ENCODE assay signal across 21 cellular contexts in the genomic region with DNA sequence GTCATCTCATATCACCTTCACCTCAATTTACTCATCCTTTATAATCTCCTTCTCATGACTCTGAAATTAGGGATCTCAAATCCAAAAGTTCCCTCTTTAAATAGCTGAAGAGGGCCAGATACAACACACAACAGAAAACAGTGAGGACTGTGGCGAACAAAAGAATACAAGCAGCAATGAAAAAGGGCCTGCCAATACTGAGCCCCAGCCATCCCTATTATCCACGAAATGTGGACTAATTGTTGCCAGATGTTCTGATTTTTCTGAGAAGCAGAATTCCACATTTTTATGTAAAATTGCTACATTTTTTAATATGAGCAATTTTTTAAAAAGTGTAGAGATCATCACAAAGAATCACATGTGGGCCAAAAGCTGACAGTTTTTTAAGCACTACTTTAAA.
DNase-seq lines count a peak whose midpoint lies in the region; TF ChIP-seq lines count a peak whose summit lies in the region.
"Had no signal": no experiment of that assay in that cellular context is flagged by ENCODE, and none has a peak within 500 bp of the region (broad histone marks: within the 10 kb centered on the region; RNA-seq: fewer than 3 reads in every experiment).

No MANE protein-coding gene starts in this region.

- no peaks in the 10 kb centered on the region for H4K20me1 ChIP-seq in MM.1S (ENCODE audit: insufficient read depth, low read length)

- no peak overlapping the region for H3K9ac ChIP-seq in MM.1S (ENCODE audit: low read length)

- H3K4me2 ChIP-seq in MM.1S (ENCODE audit: low read depth, low read length) = peak overlapping the region; percentile 44

- H2AFZ ChIP-seq in MM.1S (ENCODE audit: low read length) = no peak overlapping the region

- H3K79me2 ChIP-seq in MM.1S (ENCODE audit: low read length) = peaks cover 56% of the 10 kb centered on the region

- no peaks in the 10 kb centered on the region; the same call in 1 of the 2 replicates for H3K36me3 ChIP-seq in MM.1S (replicated peaks; ENCODE audit: insufficient read depth, low read length)

- H3K9me3 ChIP-seq in MM.1S (replicated peaks; ENCODE audit: insufficient read depth, low read length) = no peaks in the 10 kb centered on the region

- no peaks in the 10 kb centered on the region for H3K9me2 ChIP-seq in MM.1S (replicated peaks; ENCODE audit: insufficient read depth, low read length)

- peak overlapping the region; percentile 10 for H3K4me3 ChIP-seq in MM.1S (ENCODE audit: low read length)
- H3K4me3 ChIP-seq: gastroesophageal sphincter, K562 had no signal

- H3K27ac ChIP-seq in MM.1S (ENCODE audit: low read length) (peak overlapping the region; percentile 76; the same call in 1 of the 2 replicates), angular gyrus (ENCODE audit: low read depth, low read length) (peak overlapping the region; percentile 86), layer of hippocampus (ENCODE audit: low read depth, low read length) (peak overlapping the region; percentile 31)
- H3K27ac ChIP-seq: gastroesophageal sphincter, VCaP had no signal

- H3K4me1 ChIP-seq in MM.1S (ENCODE audit: low read length) = peaks cover 49% of the 10 kb centered on the region

- DNase-seq in MM.1S (no peak), superior temporal gyrus (ENCODE audit: extremely low spot score) (peak; percentile 67), NCI-H1417 treated with DMSO at 0.1 percent for 48 hours (lab: John Stamatoyannopoulos, UW) (no peak), NCI-H2196 treated with DMSO at 0.1 percent for 48 hours (lab: John Stamatoyannopoulos, UW; ENCODE audit: unreplicated experiment) (no peak), NCI-H1930 (lab: John Stamatoyannopoulos, UW) (no peak)
- DNase-seq: activated CD4-positive, alpha-beta T cell treated with anti-CD3 and anti-CD28 coated beads, Interleukin-2, amount 50 U/mL, for 1 hour; activated CD8-positive, alpha-beta memory T cell treated with anti-CD3 and anti-CD28 coated beads, Interleukin-2, amount 10 ng/mL, durations not matched to agents 7 days and 5 days; activated naive CD4-positive, alpha-beta T cell treated with Interleukin-2 at 50 U/mL for 16 hours; activated T-cell treated with anti-CD3 and anti-CD28 coated beads, Interleukin-2, amount 50 U/mL, for 72 hours; amniotic stem cell; CD4-positive, CD25-positive, alpha-beta regulatory T cell; effector memory CD8-positive, alpha-beta T cell; immature natural killer cell; naive B cell; small intestine; stimulated activated CD8-positive, alpha-beta memory T cell treated with anti-CD3 and anti-CD28 coated beads, Interleukin-4, amount 100 ng/mL, for 48 hours had no signal

- H3K27me3 ChIP-seq in MM.1S (replicated peaks; ENCODE audit: insufficient read depth, low read length) (no peaks in the 10 kb centered on the region), layer of hippocampus (ENCODE audit: control insufficient read depth, insufficient read depth, low read length) (no peaks in the 10 kb centered on the region)
- H3K27me3 ChIP-seq: gastroesophageal sphincter had no signal

- TF ChIP-seq CTCF in MM.1S (IDR thresholded peaks at IDR 0.05; ENCODE audit: low read length) = no peak

- peaks cover 24% of the 10 kb centered on the region for H3F3A ChIP-seq in MM.1S (ENCODE audit: insufficient read depth, low read length)

Comparison
In these comparisons a context has a peak if more than half of its experiments do, and no peak if none do; other contexts are left out.
1. H3K27ac ChIP-seq: peak in every context shown above with its lines; median percentile 86 in angular gyrus; 76 in MM.1S; 31 in layer of hippocampus.